1 cellular context compared by ENCODE assay signal in genomic region chr9:35604578-35605335, GRCh38.
TF ChIP-seq lines count a peak whose summit lies in the region.

Gene TESK1, plus strand, starts transcription at chr9:35605262. Its CDS starts 358 bp downstream, at chr9:35605620.

TF ChIP-seq in HepG2, 621 proteins besides CTCF, POLR2A, EP300 and RAD21 (continued from another document):
- no peak for TF ChIP-seq TRIM22 (IDR thresholded peaks at IDR 0.05)
- TF ChIP-seq SRSF4 (IDR thresholded peaks at IDR 0.05; ENCODE audit: low read depth, low read length, poor library complexity, severe bottlenecking), result no peak
- TF ChIP-seq RFX3 (CRISPR knock-in tag; IDR thresholded peaks at IDR 0.05), result no peak
- TF ChIP-seq ZNF660 (CRISPR knock-in tag; IDR thresholded peaks at IDR 0.05; ENCODE audit: borderline replicate concordance, low read depth), result no peak
- TF ChIP-seq ZNF777 (CRISPR knock-in tag; IDR thresholded peaks at IDR 0.05), result peak; percentile 47; the same call in 1 of the 2 replicates
- no peak for TF ChIP-seq LBX2 (CRISPR knock-in tag; IDR thresholded peaks at IDR 0.05; ENCODE audit: borderline replicate concordance)
- TF ChIP-seq KDM3A (CRISPR knock-in tag; IDR thresholded peaks at IDR 0.05; ENCODE audit: low read depth), result no peak
- TF ChIP-seq ZNF761 (CRISPR knock-in tag; conservative IDR thresholded peaks at IDR 0.05), result no peak
- no peak for TF ChIP-seq MEIS1 (CRISPR knock-in tag; IDR thresholded peaks at IDR 0.05; ENCODE audit: borderline replicate concordance)
- TF ChIP-seq GFI1 (CRISPR knock-in tag; IDR thresholded peaks at IDR 0.05; ENCODE audit: borderline replicate concordance), result no peak
- TF ChIP-seq ZNF121 (CRISPR knock-in tag; IDR thresholded peaks at IDR 0.05), result 0 out of 2 replicates have a peak, but pooled peaks have one; percentile 38
- TF ChIP-seq HMGXB4 (CRISPR knock-in tag; IDR thresholded peaks at IDR 0.05; ENCODE audit: borderline replicate concordance in 1 of 2, low read depth in 1 of 2), result peak; percentile 17 to 22; a peak in 1 of 4 replicates
- 0 out of 2 replicates have a peak, but pooled peaks have one; percentile 24 for TF ChIP-seq NCOR1 (IDR thresholded peaks at IDR 0.05; ENCODE audit: borderline replicate concordance, low read length)
- no peak for TF ChIP-seq PAX8 (CRISPR knock-in tag; IDR thresholded peaks at IDR 0.05; ENCODE audit: borderline replicate concordance)
- no peak for TF ChIP-seq CEBPB (IDR thresholded peaks at IDR 0.05; ENCODE audit: borderline replicate concordance, low read depth, low read length)
- TF ChIP-seq TIGD3 (CRISPR knock-in tag; IDR thresholded peaks at IDR 0.05; ENCODE audit: borderline replicate concordance), result no peak
- TF ChIP-seq GATAD1 (CRISPR knock-in tag; IDR thresholded peaks at IDR 0.05), result no peak
- no peak for TF ChIP-seq KMT2B (CRISPR knock-in tag; IDR thresholded peaks at IDR 0.05)
- TF ChIP-seq KLF15 (CRISPR knock-in tag; IDR thresholded peaks at IDR 0.05; ENCODE audit: borderline replicate concordance), result no peak
- peak; percentile 85 for TF ChIP-seq ZFX (CRISPR knock-in tag; IDR thresholded peaks at IDR 0.05; ENCODE audit: low read depth)
- no peak for TF ChIP-seq TRIM24 (CRISPR knock-in tag; IDR thresholded peaks at IDR 0.05)
- no peak for TF ChIP-seq NFYC (CRISPR knock-in tag; IDR thresholded peaks at IDR 0.05)
- no peak for TF ChIP-seq RCOR2 (CRISPR knock-in tag; IDR thresholded peaks at IDR 0.05)
- no peak for TF ChIP-seq CHCHD3 (CRISPR knock-in tag; IDR thresholded peaks at IDR 0.05)
- no peak for TF ChIP-seq FLYWCH1 (CRISPR knock-in tag; IDR thresholded peaks at IDR 0.05)
- TF ChIP-seq HMGA1 (CRISPR knock-in tag; conservative IDR thresholded peaks at IDR 0.05), result no peak
- TF ChIP-seq SAFB2 (CRISPR knock-in tag; IDR thresholded peaks at IDR 0.05; ENCODE audit: borderline replicate concordance, low read depth), result no peak
- TF ChIP-seq ZNF605 (CRISPR knock-in tag; IDR thresholded peaks at IDR 0.05), result no peak
- TF ChIP-seq NFE2 (CRISPR knock-in tag; IDR thresholded peaks at IDR 0.05), result no peak
- TF ChIP-seq ZNF24 (IDR thresholded peaks at IDR 0.05), result 0 out of 2 replicates have a peak, but pooled peaks have one; percentile 18
- no peak for TF ChIP-seq HNRNPK (IDR thresholded peaks at IDR 0.05; ENCODE audit: low read depth, low read length, poor library complexity, severe bottlenecking)
- no peak for TF ChIP-seq PLRG1 (conservative IDR thresholded peaks at IDR 0.05)
- TF ChIP-seq HNRNPLL (IDR thresholded peaks at IDR 0.05; ENCODE audit: low read depth, low read length, poor library complexity, severe bottlenecking), result no peak
- TF ChIP-seq ZBTB38 (CRISPR knock-in tag; IDR thresholded peaks at IDR 0.05), result no peak
- no peak for TF ChIP-seq RORA (CRISPR knock-in tag; IDR thresholded peaks at IDR 0.05)
- no peak for TF ChIP-seq PRDM4 (CRISPR knock-in tag; IDR thresholded peaks at IDR 0.05; ENCODE audit: borderline replicate concordance)
- TF ChIP-seq ZNF570 (CRISPR knock-in tag; IDR thresholded peaks at IDR 0.05; ENCODE audit: borderline replicate concordance), result no peak
- TF ChIP-seq ATF2 (CRISPR knock-in tag; IDR thresholded peaks at IDR 0.05), result no peak
- TF ChIP-seq MAFK (conservative IDR thresholded peaks at IDR 0.05 in 1 of 2, IDR thresholded peaks at IDR 0.05 in 1 of 2; ENCODE audit: low read length in 2 of 2), result no peak
- TF ChIP-seq KDM5A (IDR thresholded peaks at IDR 0.05; ENCODE audit: borderline replicate concordance, low read length), result no peak; the same call in 1 of the 2 replicates
- TF ChIP-seq MBNL3 (CRISPR knock-in tag; conservative IDR thresholded peaks at IDR 0.05), result no peak
- TF ChIP-seq GABPA (IDR thresholded peaks at IDR 0.05; ENCODE audit: low read depth, low read length), result peak; percentile 24; the same call in 1 of the 2 replicates
- TF ChIP-seq GABPA (CRISPR knock-in tag; IDR thresholded peaks at IDR 0.05; ENCODE audit: low read depth), result peak; percentile 22; the same call in 1 of the 2 replicates
- TF ChIP-seq THAP9 (CRISPR knock-in tag; IDR thresholded peaks at IDR 0.05; ENCODE audit: borderline replicate concordance), result no peak
- TF ChIP-seq RARG (CRISPR knock-in tag; IDR thresholded peaks at IDR 0.05; ENCODE audit: low read depth), result no peak
- no peak for TF ChIP-seq ZNF383 (CRISPR knock-in tag; IDR thresholded peaks at IDR 0.05; ENCODE audit: borderline replicate concordance)
